ENCODE assay signal across 8 cellular contexts in the genomic region with DNA sequence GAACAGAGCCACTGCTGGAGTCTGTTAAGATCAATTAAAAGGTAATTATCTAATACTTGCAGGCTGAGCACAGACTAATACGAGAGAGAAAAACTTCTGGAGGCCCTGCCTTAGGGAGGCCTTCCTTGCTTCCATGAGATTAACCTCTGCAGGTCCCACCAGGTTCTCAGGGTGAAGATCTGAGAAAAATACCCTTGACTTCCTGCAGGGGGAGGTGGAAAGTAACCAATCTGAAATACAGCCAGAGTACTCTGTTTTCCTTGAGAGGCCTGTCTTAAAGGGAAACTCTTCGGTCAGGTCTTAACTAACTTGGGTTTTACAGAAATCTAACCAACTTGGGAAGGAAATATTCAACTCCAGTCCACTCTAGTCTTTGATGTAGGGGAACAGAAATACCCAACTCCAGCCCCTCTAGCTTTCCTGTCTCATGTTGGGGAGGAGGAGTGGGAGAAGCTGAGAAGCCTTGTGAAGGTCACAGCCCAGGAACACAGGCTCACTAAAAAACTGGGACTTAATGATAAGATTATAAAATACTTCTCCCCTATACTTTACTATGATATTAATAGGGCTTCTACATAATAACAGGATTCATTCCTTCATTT.
DNase-seq lines count a peak whose midpoint lies in the region; ATAC-seq and TF ChIP-seq lines count a peak whose summit lies in the region.

No MANE protein-coding gene starts in this region.

- no peak overlapping the region for H3K27ac ChIP-seq in 22Rv1
- H3K27ac ChIP-seq in WERI-Rb-1 = no peak overlapping the region
- H3K27ac ChIP-seq in upper lobe of left lung = no peak overlapping the region

- H3K27me3 ChIP-seq in WERI-Rb-1 (ENCODE audit: insufficient read depth, low read depth, severe bottlenecking) = no peaks in the 10 kb centered on the region
- H3K27me3 ChIP-seq in upper lobe of left lung = no peaks in the 10 kb centered on the region

- TF ChIP-seq CTCF in 22Rv1 (IDR thresholded peaks at IDR 0.05) = peak; percentile 79
- TF ChIP-seq CTCF in WERI-Rb-1 (IDR thresholded peaks at IDR 0.05; ENCODE audit: low read depth, low read length) = peak; percentile 63
- peak in 5 of 6 experiments; percentile 39 to 56 (median 51) for TF ChIP-seq CTCF in upper lobe of left lung (IDR thresholded peaks at IDR 0.05)

- ATAC-seq in GM21723 (IDR thresholded peaks at IDR 0.05; ENCODE audit: unreplicated experiment) (peak; percentile 94), upper lobe of left lung (ENCODE audit: low FRiP score in 2 of 2) (peak in 1 of 2 donors; percentile 36)

- H3K36me3 ChIP-seq in WERI-Rb-1 = peaks cover 1% of the 10 kb centered on the region; the same call in 1 of the 2 replicates
- H3K36me3 ChIP-seq in upper lobe of left lung = peaks cover 0 to 35% (median 5%) of the 10 kb centered on the region in 4 donors

- TF ChIP-seq EP300 in upper lobe of left lung (IDR thresholded peaks at IDR 0.05) = no peak

- WGBS in upper lobe of left lung, 2 donors = 57 to 61% methylated on average over 2 of the region's 2 CpGs

- DNase-seq in ELF-1 (ENCODE audit: low read depth, low spot score) (peak; percentile 67), HuH-7 (ENCODE audit: low spot score) (peak; percentile 15), WERI-Rb-1 (peak; percentile 31), iPS-NIHi11 (ENCODE audit: low spot score) (peak; percentile 53), upper lobe of left lung (no peak), NK-92 (lab: John Stamatoyannopoulos, UW; ENCODE audit: unreplicated experiment) (no peak)

- H3K9me3 ChIP-seq in WERI-Rb-1 (ENCODE audit: severe bottlenecking) (no peaks in the 10 kb centered on the region), upper lobe of left lung (no peaks in the 10 kb centered on the region)

- TF ChIP-seq POLR2A in upper lobe of left lung (IDR thresholded peaks at IDR 0.05) = no peak

- no peaks in the 10 kb centered on the region for H3K4me1 ChIP-seq in upper lobe of left lung

- H3K4me3 ChIP-seq in WERI-Rb-1 (ENCODE audit: low read depth, low read length) (no peak overlapping the region), upper lobe of left lung (no peak overlapping the region)

Comparison
In these comparisons a context has a peak if more than half of its experiments do, and no peak if none do; other contexts are left out.
1. DNase-seq: peak in ELF-1 (single experiment), HuH-7 (single experiment), WERI-Rb-1 (single experiment) and iPS-NIHi11 (single experiment); none in upper lobe of left lung (0 of 2) and NK-92 (single experiment).
2. Peak in every context shown above with its lines, with median percentiles within 50 percentile points of each other: CTCF ChIP-seq.